11 cellular contexts compared by ENCODE assay signal in genomic region chr4:153448003-153448731, GRCh38. TPM values are rescaled to one million over a fixed set of nuclear protein-coding genes. Genes with fewer than 3 reads are reported as not detected.
DNase-seq lines count a peak whose midpoint lies in the region; ATAC-seq and TF ChIP-seq lines count a peak whose summit lies in the region.
"Had no signal": no experiment of that assay in that cellular context is flagged by ENCODE, and none has a peak within 500 bp of the region (broad histone marks: within the 10 kb centered on the region; RNA-seq: fewer than 3 reads in every experiment).

No MANE protein-coding gene starts in this region.

- TF ChIP-seq CTCF in RWPE2 (IDR thresholded peaks at IDR 0.05; ENCODE audit: poor library complexity, severe bottlenecking) (no peak), fibroblast of pulmonary artery (IDR thresholded peaks at IDR 0.05; ENCODE audit: low read length, missing control alignments) (no peak), type B pancreatic cell (conservative IDR thresholded peaks at IDR 0.05) (no peak)

- peak; percentile 65 for ATAC-seq in RWPE2 (ENCODE audit: low read depth)
- no peak for ATAC-seq in GM19467 (IDR thresholded peaks at IDR 0.05; ENCODE audit: unreplicated experiment)

- peaks cover 4% of the 10 kb centered on the region for H3K4me1 ChIP-seq in RWPE2 (ENCODE audit: insufficient read depth, poor library complexity, severe bottlenecking)

- H3K36me3 Mint-ChIP-seq in activated CD4-positive, alpha-beta memory T cell treated with anti-CD3 and anti-CD28 coated beads for 36 hours, result no peaks in the 10 kb centered on the region
- H3K36me3 Mint-ChIP-seq in activated CD4-positive, alpha-beta memory T cell treated with anti-CD3 and anti-CD28 coated beads, Interleukin-2, amount 10 ng/mL, durations not matched to agents 7 days and 5 days (ENCODE audit: low read depth), result no peaks in the 10 kb centered on the region
- H3K36me3 Mint-ChIP-seq in type B pancreatic cell, result no peaks in the 10 kb centered on the region
- H3K36me3 Mint-ChIP-seq: activated naive CD8-positive, alpha-beta T cell had no signal

- POLR2A ChIA-PET in activated CD4-positive, alpha-beta memory T cell treated with anti-CD3 and anti-CD28 coated beads for 36 hours (lab: Charles Lee), result interaction anchor here (1.4 kb wide), 1 partner anchor 19 kb away, joined by 3 read pairs; no protein-coding TSS in a partner anchor
- POLR2A ChIA-PET in activated CD4-positive, alpha-beta memory T cell treated with anti-CD3 and anti-CD28 coated beads, Interleukin-2, amount 10 ng/mL, durations not matched to agents 7 days and 5 days (lab: Charles Lee), result interaction anchor here (3.5 kb wide), 1 partner anchor 18 kb away, joined by 23 read pairs; the partner anchor contains the start of gene TMEM131L

- peaks cover 14% of the 10 kb centered on the region for H3K4me1 Mint-ChIP-seq in activated CD4-positive, alpha-beta memory T cell treated with anti-CD3 and anti-CD28 coated beads for 36 hours (ENCODE audit: low read depth)
- peaks cover 22% of the 10 kb centered on the region for H3K4me1 Mint-ChIP-seq in activated CD4-positive, alpha-beta memory T cell treated with anti-CD3 and anti-CD28 coated beads, Interleukin-2, amount 10 ng/mL, durations not matched to agents 7 days and 5 days
- H3K4me1 Mint-ChIP-seq in type B pancreatic cell (ENCODE audit: unreplicated experiment), result peaks cover 41% of the 10 kb centered on the region

- H3K9me3 ChIP-seq in RWPE2 (ENCODE audit: severe bottlenecking), result no peaks in the 10 kb centered on the region

- H3K4me3 ChIP-seq in RWPE2 (ENCODE audit: severe bottlenecking) (no peak overlapping the region), fibroblast of pulmonary artery (replicated peaks; ENCODE audit: low read depth, low read length) (no peak overlapping the region)

- peak overlapping the region; percentile 6 for H3K27ac Mint-ChIP-seq in activated CD4-positive, alpha-beta memory T cell treated with anti-CD3 and anti-CD28 coated beads for 36 hours
- H3K27ac Mint-ChIP-seq in activated CD4-positive, alpha-beta memory T cell treated with anti-CD3 and anti-CD28 coated beads, Interleukin-2, amount 10 ng/mL, durations not matched to agents 7 days and 5 days, result no peak overlapping the region
- H3K27ac Mint-ChIP-seq in type B pancreatic cell, result peak overlapping the region; percentile 56
- H3K27ac Mint-ChIP-seq: activated naive CD8-positive, alpha-beta T cell had no signal

- no peak overlapping the region for H3K27ac ChIP-seq in RWPE2 (ENCODE audit: poor library complexity, severe bottlenecking)

- intact Hi-C loops in activated CD4-positive, alpha-beta memory T cell treated with anti-CD3 and anti-CD28 coated beads for 36 hours (cut with micrococcal nuclease), result no loop called here

- no peak for DNase-seq in activated CD4-positive, alpha-beta memory T cell treated with anti-CD3 and anti-CD28 coated beads for 36 hours
- DNase-seq in activated CD4-positive, alpha-beta memory T cell treated with anti-CD3 and anti-CD28 coated beads, Interleukin-2, amount 10 ng/mL, durations not matched to agents 7 days and 5 days, result no peak
- no peak for DNase-seq in RWPE2 (ENCODE audit: low spot score)
- DNase-seq in fibroblast of pulmonary artery (ENCODE audit: low read depth), result peak; percentile 26
- no peak for DNase-seq in type B pancreatic cell (ENCODE audit: extremely low spot score, unreplicated experiment)
- no peak for DNase-seq in NCI-H446 (lab: John Stamatoyannopoulos, UW)
- no peak for DNase-seq in activated T-cell treated with anti-CD3 and anti-CD28 coated beads, Interleukin-2, amount 50 U/mL, for 1 hour
- DNase-seq: midbrain; stimulated activated CD4-positive, alpha-beta T cell treated with anti-CD3 and anti-CD28 coated beads, Interleukin-1b, Interleukin-23, amount 100 ng/mL, for 48 hours had no signal

- no peaks in the 10 kb centered on the region for H3K27me3 Mint-ChIP-seq in activated CD4-positive, alpha-beta memory T cell treated with anti-CD3 and anti-CD28 coated beads for 36 hours
- H3K27me3 Mint-ChIP-seq in activated CD4-positive, alpha-beta memory T cell treated with anti-CD3 and anti-CD28 coated beads, Interleukin-2, amount 10 ng/mL, durations not matched to agents 7 days and 5 days, result peaks cover 3% of the 10 kb centered on the region
- H3K27me3 Mint-ChIP-seq in type B pancreatic cell, result peaks cover 16% of the 10 kb centered on the region
- H3K27me3 Mint-ChIP-seq: activated naive CD8-positive, alpha-beta T cell had no signal

- no peaks in the 10 kb centered on the region for H3K27me3 ChIP-seq in RWPE2 (ENCODE audit: insufficient read depth, poor library complexity, severe bottlenecking)

- H3K4me3 Mint-ChIP-seq in activated CD4-positive, alpha-beta memory T cell treated with anti-CD3 and anti-CD28 coated beads for 36 hours, result no peak overlapping the region
- no peak overlapping the region for H3K4me3 Mint-ChIP-seq in activated CD4-positive, alpha-beta memory T cell treated with anti-CD3 and anti-CD28 coated beads, Interleukin-2, amount 10 ng/mL, durations not matched to agents 7 days and 5 days
- H3K4me3 Mint-ChIP-seq in type B pancreatic cell, result peak overlapping the region; percentile 54
- H3K4me3 Mint-ChIP-seq: activated naive CD8-positive, alpha-beta T cell had no signal

- no peaks in the 10 kb centered on the region for H3K9me3 Mint-ChIP-seq in activated CD4-positive, alpha-beta memory T cell treated with anti-CD3 and anti-CD28 coated beads for 36 hours
- no peaks in the 10 kb centered on the region for H3K9me3 Mint-ChIP-seq in activated CD4-positive, alpha-beta memory T cell treated with anti-CD3 and anti-CD28 coated beads, Interleukin-2, amount 10 ng/mL, durations not matched to agents 7 days and 5 days
- peaks cover 4% of the 10 kb centered on the region for H3K9me3 Mint-ChIP-seq in type B pancreatic cell

- CTCF ChIA-PET in activated CD4-positive, alpha-beta memory T cell treated with anti-CD3 and anti-CD28 coated beads for 36 hours (lab: Charles Lee), result interaction anchor here (0.7 to 2.5 kb wide), 3 partner anchors 15 to 622 kb away, joined by 3 to 8 read pairs (median 6); partner anchors contain the start of gene TMEM131L
- CTCF ChIA-PET in activated CD4-positive, alpha-beta memory T cell treated with anti-CD3 and anti-CD28 coated beads, Interleukin-2, amount 10 ng/mL, durations not matched to agents 7 days and 5 days (lab: Charles Lee), result interaction anchor here (0.8 to 1.1 kb wide), 3 partner anchors 14 to 17 kb away, joined by 3 to 4 read pairs (median 3); no protein-coding TSS in a partner anchor

- no peaks in the 10 kb centered on the region for H3K36me3 ChIP-seq in RWPE2 (ENCODE audit: low read depth)

RNA-seq across cellular contexts. Expression of gene TMEM131L, which starts 18.0 kb away (rescaled TPM):
- 10 to 100 TPM; 32.7 to 33.3 TPM for total RNA-seq in activated CD4-positive, alpha-beta memory T cell treated with anti-CD3 and anti-CD28 coated beads for 36 hours
- total RNA-seq in activated CD4-positive, alpha-beta memory T cell treated with anti-CD3 and anti-CD28 coated beads, Interleukin-2, amount 10 ng/mL, durations not matched to agents 7 days and 5 days, result 10 to 100 TPM; 25.2 to 26.3 TPM
- 5.4 and 21.3 TPM in 2 replicates for total RNA-seq in type B pancreatic cell (ENCODE audit: low replicate concordance)
